11 cellular contexts compared by ENCODE assay signal in genomic region chr6:41736207-41736710, GRCh38. TPM values are rescaled to one million over a fixed set of nuclear protein-coding genes. Genes with fewer than 3 reads are reported as not detected.
DNase-seq lines count a peak whose midpoint lies in the region; ATAC-seq and TF ChIP-seq lines count a peak whose summit lies in the region.
"Had no signal": no experiment of that assay in that cellular context is flagged by ENCODE, and none has a peak within 500 bp of the region (broad histone marks: within the 10 kb centered on the region; RNA-seq: fewer than 3 reads in every experiment).

No MANE protein-coding gene starts in this region.

- CTCF ChIA-PET in HEK293 (lab: Yijun Ruan, JAX), result interaction anchor here (0.6 to 6.7 kb wide), 15 partner anchors 10 to 368 kb away, joined by 3 to 51 read pairs (median 3); partner anchors contain the start of genes BYSL, MED20, PRICKLE4 and TOMM6

- POLR2A ChIA-PET in HEK293 (lab: Yijun Ruan, JAX), result no interaction called here

- no peaks in the 10 kb centered on the region for H3K27me3 ChIP-seq in BLaER1

- no peak overlapping the region for H3K4me3 ChIP-seq in BLaER1
- H3K4me3 ChIP-seq in HEK293 (ENCODE audit: low read depth, low read length), result no peak overlapping the region
- H3K4me3 ChIP-seq in mucosa of descending colon, result no peak overlapping the region
- H3K4me3 ChIP-seq: lung had no signal

- H3K9ac ChIP-seq in BLaER1, result no peak overlapping the region

- intact Hi-C loops in mucosa of descending colon (cut with DNase I, micrococcal nuclease), result no loop called here

- H3K36me3 ChIP-seq in BLaER1 (no peaks in the 10 kb centered on the region), HEK293 (ENCODE audit: control insufficient read depth in 2 of 2, insufficient read depth in 1 of 2, low read length in 2 of 2) (no peaks in the 10 kb centered on the region), mucosa of descending colon (ENCODE audit: low read depth) (no peaks in the 10 kb centered on the region)

- H3K27ac ChIP-seq in BLaER1 (no peak overlapping the region), HEK293 (ENCODE audit: extremely low read depth, low read depth, low read length) (no peak overlapping the region)

- DNase-seq in amniotic epithelial cell (ENCODE audit: low read depth) (peak; percentile 30), mucosa of descending colon (peak in 2 of 3 donors; percentile 25 to 54), occipital lobe (lab: John Stamatoyannopoulos, UW) (no peak), SIG-M5 treated with dmso at 0.1 percent for 504 hours (lab: John Stamatoyannopoulos, UW; ENCODE audit: unreplicated experiment) (no peak), NCI-H1417 treated with DMSO at 0.1 percent for 48 hours (lab: John Stamatoyannopoulos, UW) (no peak)

- TF ChIP-seq CTCF in HEK293 (tag by site-specific recombination; IDR thresholded peaks at IDR 0.05), result no peak
- no peak for TF ChIP-seq CTCF in mucosa of descending colon (IDR thresholded peaks at IDR 0.05)

- H3K9me3 ChIP-seq in BLaER1 (no peaks in the 10 kb centered on the region), HEK293 (ENCODE audit: control insufficient read depth, insufficient read depth, low read depth, low read length) (no peaks in the 10 kb centered on the region), mucosa of descending colon (no peaks in the 10 kb centered on the region)

- H4K20me1 ChIP-seq in BLaER1, result peaks cover 7% of the 10 kb centered on the region; the same call in 1 of the 2 replicates

- ATAC-seq in mucosa of descending colon (no peak), HG02642 (IDR thresholded peaks at IDR 0.05; ENCODE audit: poor library complexity, unreplicated experiment) (no peak)

- H3K4me2 ChIP-seq in BLaER1, result peak overlapping the region; percentile 100

- H3K4me1 ChIP-seq in BLaER1, result peaks cover 40% of the 10 kb centered on the region
- 0 out of 2 replicates have a peak, but pooled peaks cover 3% of the 10 kb centered on the region for H3K4me1 ChIP-seq in HEK293 (ENCODE audit: control insufficient read depth, insufficient read depth, low read length)
- peaks cover 25% of the 10 kb centered on the region for H3K4me1 ChIP-seq in mucosa of descending colon (ENCODE audit: low read depth)

TF ChIP-seq in HEK293, 187 proteins besides CTCF, POLR2A, EP300 and RAD21:
- no peak for TF ChIP-seq ZNF398 (tag by site-specific recombination; IDR thresholded peaks at IDR 0.05)
- TF ChIP-seq ZBTB17 (tag by site-specific recombination; IDR thresholded peaks at IDR 0.05), result no peak
- peak; percentile 2 for TF ChIP-seq SP3 (tag by site-specific recombination; IDR thresholded peaks at IDR 0.05)
- no peak for TF ChIP-seq ZNF585B (tag by site-specific recombination; IDR thresholded peaks at IDR 0.05)
- TF ChIP-seq TSHZ1 (tag by site-specific recombination; IDR thresholded peaks at IDR 0.05; ENCODE audit: borderline replicate concordance), result no peak
- TF ChIP-seq RBAK (tag by site-specific recombination; IDR thresholded peaks at IDR 0.05), result no peak
- 0 out of 2 replicates have a peak, but pooled peaks have one; percentile 0 for TF ChIP-seq ZNF600 (tag by site-specific recombination; IDR thresholded peaks at IDR 0.05)
- TF ChIP-seq PRDM1 (tag by site-specific recombination; IDR thresholded peaks at IDR 0.05), result peak; percentile 57; the same call in 1 of the 2 replicates
- TF ChIP-seq KLF8 (tag by site-specific recombination; IDR thresholded peaks at IDR 0.05), result no peak
- TF ChIP-seq ZNF449 (tag by site-specific recombination; IDR thresholded peaks at IDR 0.05), result no peak

RNA-seq across cellular contexts. Expression of gene TFEB, which starts 0.9 kb away (rescaled TPM):
- total RNA-seq in mucosa of descending colon, result 10 to 100 TPM; 35.2 to 44.5 (median 40.2) TPM
- total RNA-seq in occipital lobe, result 3.4 TPM

RNA-seq across cellular contexts. Expression of gene PGC, which starts 10.9 kb away (rescaled TPM):
- total RNA-seq in mucosa of descending colon (not detected), occipital lobe (not detected)
- total RNA-seq: LHCN-M2, ureter had no signal

RNA-seq across cellular contexts. Expression of gene FRS3, which starts 43.4 kb away (rescaled TPM):
- 1 to 10 TPM; 3.6 to 7.9 (median 4.6) TPM for total RNA-seq in mucosa of descending colon
- 6.7 TPM for total RNA-seq in occipital lobe

RNA-seq across cellular contexts. Expression of gene PRICKLE4, which starts 44.3 kb away (rescaled TPM):
- total RNA-seq in mucosa of descending colon (1 to 10 TPM; 2.7 to 6.7 (median 6.1) TPM), occipital lobe (0.62 TPM)

RNA-seq across cellular contexts. Expression of gene TOMM6, which starts 51.2 kb away (rescaled TPM):
- total RNA-seq in mucosa of descending colon (100 to 1,000 TPM in 1 of 3 donors, 10 to 100 TPM in 2; 96.9 to 116 (median 96.9) TPM), occipital lobe (34.2 TPM)

Comparison
In these comparisons a context has a peak if more than half of its experiments do, and no peak if none do; other contexts are left out.
1. DNase-seq: peak in amniotic epithelial cell (single experiment) and mucosa of descending colon (2 of 3); none in occipital lobe (single experiment), SIG-M5 treated with dmso at 0.1 percent for 504 hours (single experiment) and NCI-H1417 treated with DMSO at 0.1 percent for 48 hours (single experiment).